In genomic region chr7:143285454-143285756, GRCh38 we compare ENCODE assay signal across 13 cellular contexts. TPM values are rescaled to one million over a fixed set of nuclear protein-coding genes. Genes with fewer than 3 reads are reported as not detected.
DNase-seq lines count a peak whose midpoint lies in the region; ATAC-seq and TF ChIP-seq lines count a peak whose summit lies in the region.
"Had no signal": no experiment of that assay in that cellular context is flagged by ENCODE, and none has a peak within 500 bp of the region (broad histone marks: within the 10 kb centered on the region; RNA-seq: fewer than 3 reads in every experiment).

No MANE protein-coding gene starts in this region.

- H3K27me3 Mint-ChIP-seq in neural crest cell (ENCODE audit: low read depth) = no peaks in the 10 kb centered on the region
- no peaks in the 10 kb centered on the region for H3K27me3 Mint-ChIP-seq in activated T-cell treated with anti-CD3 and anti-CD28 coated beads, Interleukin-2, amount 50 U/mL, for 4 hours (ENCODE audit: low read depth)
- H3K27me3 Mint-ChIP-seq: activated B cell treated with CpG ODN at 0.5 μM for 24 hours; activated T-helper 17 cell treated with anti-CD3 and anti-CD28 coated beads, Interleukin-2, amount 50 U/mL, for 72 hours had no signal

- H3K9me3 Mint-ChIP-seq in neural crest cell = peaks cover 10% of the 10 kb centered on the region
- no peaks in the 10 kb centered on the region for H3K9me3 Mint-ChIP-seq in activated T-cell treated with anti-CD3 and anti-CD28 coated beads, Interleukin-2, amount 50 U/mL, for 4 hours
- H3K9me3 Mint-ChIP-seq: activated B cell treated with CpG ODN at 0.5 μM for 24 hours; activated T-helper 17 cell treated with anti-CD3 and anti-CD28 coated beads, Interleukin-2, amount 50 U/mL, for 72 hours; CD8-positive, alpha-beta T cell had no signal

- H3K4me2 ChIP-seq in hepatocyte = peak overlapping the region; percentile 69

- H3K36me3 ChIP-seq in RWPE2 (ENCODE audit: low read depth) (peaks cover 11% of the 10 kb centered on the region), hepatocyte (replicated peaks; ENCODE audit: insufficient read depth, low read depth) (no peaks in the 10 kb centered on the region)

- DNase-seq in Daoy (ENCODE audit: low read depth) (peak; percentile 63), RWPE2 (ENCODE audit: low spot score) (no peak), hepatocyte (ENCODE audit: low spot score) (no peak), neural crest cell (ENCODE audit: low read depth, low spot score) (no peak), NCI-H128 (lab: John Stamatoyannopoulos, UW; ENCODE audit: unreplicated experiment) (no peak), Kasumi-1 (lab: John Stamatoyannopoulos, UW) (no peak)
- no peak for DNase-seq in activated T-cell treated with anti-CD3 and anti-CD28 coated beads, Interleukin-2, amount 50 U/mL, for 4 hours
- DNase-seq: activated B cell treated with CpG ODN at 0.5 μM for 24 hours; CD8-positive, alpha-beta T cell; NCI-H2081 treated with DMSO at 0.1 percent for 48 hours; psoas muscle had no signal

- H3K4me3 Mint-ChIP-seq in neural crest cell = peak overlapping the region; percentile 93
- H3K4me3 Mint-ChIP-seq in activated T-cell treated with anti-CD3 and anti-CD28 coated beads, Interleukin-2, amount 50 U/mL, for 4 hours = no peak overlapping the region
- H3K4me3 Mint-ChIP-seq: activated B cell treated with CpG ODN at 0.5 μM for 24 hours; activated T-helper 17 cell treated with anti-CD3 and anti-CD28 coated beads, Interleukin-2, amount 50 U/mL, for 72 hours; CD8-positive, alpha-beta T cell had no signal

- H3K27me3 ChIP-seq in RWPE2 (ENCODE audit: insufficient read depth, poor library complexity, severe bottlenecking) = no peaks in the 10 kb centered on the region
- H3K27me3 ChIP-seq in hepatocyte = no peaks in the 10 kb centered on the region

- peak; percentile 73 for ATAC-seq in RWPE2 (ENCODE audit: low read depth)
- no peak for ATAC-seq in GM21381 (IDR thresholded peaks at IDR 0.05; ENCODE audit: unreplicated experiment)
- no peak for ATAC-seq in activated T-cell treated with anti-CD3 and anti-CD28 coated beads, Interleukin-2, amount 50 U/mL, for 4 hours
- ATAC-seq: activated T-helper 17 cell treated with anti-CD3 and anti-CD28 coated beads, Interleukin-2, amount 50 U/mL, for 72 hours; CD8-positive, alpha-beta T cell; psoas muscle had no signal

- H3K27ac ChIP-seq in RWPE2 (ENCODE audit: poor library complexity, severe bottlenecking) (peak overlapping the region; percentile 57), hepatocyte (peak overlapping the region; percentile 76)
- H3K27ac ChIP-seq: psoas muscle had no signal

- no peaks in the 10 kb centered on the region for H3K9me3 ChIP-seq in RWPE2 (ENCODE audit: severe bottlenecking)
- no peaks in the 10 kb centered on the region for H3K9me3 ChIP-seq in hepatocyte (ENCODE audit: low read depth)
- H3K9me3 ChIP-seq: psoas muscle had no signal

- H4K20me1 ChIP-seq in hepatocyte (ENCODE audit: insufficient read depth, poor library complexity, severe bottlenecking) = peaks cover 8% of the 10 kb centered on the region

- peaks cover 72% of the 10 kb centered on the region for H3K4me1 Mint-ChIP-seq in neural crest cell
- H3K4me1 Mint-ChIP-seq in activated T-cell treated with anti-CD3 and anti-CD28 coated beads, Interleukin-2, amount 50 U/mL, for 4 hours (ENCODE audit: low read depth) = peaks cover 48% of the 10 kb centered on the region

- H3K36me3 Mint-ChIP-seq in neural crest cell (ENCODE audit: low read depth) = peaks cover 8% of the 10 kb centered on the region
- H3K36me3 Mint-ChIP-seq in activated T-cell treated with anti-CD3 and anti-CD28 coated beads, Interleukin-2, amount 50 U/mL, for 4 hours (ENCODE audit: insufficient read depth) = peaks cover 6% of the 10 kb centered on the region

- peaks cover 18% of the 10 kb centered on the region for H3K79me2 ChIP-seq in hepatocyte

- H3K4me3 ChIP-seq in RWPE2 (ENCODE audit: severe bottlenecking) (peak overlapping the region; percentile 20), hepatocyte (no peak overlapping the region)
- H3K4me3 ChIP-seq: psoas muscle had no signal

- peaks cover 7% of the 10 kb centered on the region for H3K4me1 ChIP-seq in RWPE2 (ENCODE audit: insufficient read depth, poor library complexity, severe bottlenecking)
- peaks cover 17% of the 10 kb centered on the region for H3K4me1 ChIP-seq in hepatocyte (ENCODE audit: insufficient read depth)

- H3K27ac Mint-ChIP-seq in neural crest cell (ENCODE audit: unreplicated experiment) = no peak overlapping the region
- H3K27ac Mint-ChIP-seq: activated B cell treated with CpG ODN at 0.5 μM for 24 hours; activated T-helper 17 cell treated with anti-CD3 and anti-CD28 coated beads, Interleukin-2, amount 50 U/mL, for 72 hours; CD8-positive, alpha-beta T cell had no signal

- TF ChIP-seq CTCF in RWPE2 (IDR thresholded peaks at IDR 0.05; ENCODE audit: poor library complexity, severe bottlenecking) (no peak), hepatocyte (IDR thresholded peaks at IDR 0.05; ENCODE audit: poor library complexity) (no peak), neural crest cell (conservative IDR thresholded peaks at IDR 0.05) (no peak)

- 47% methylated on average over 3 of the region's 3 CpGs for WGBS in hepatocyte (ENCODE audit: low lambda C conversion rate, missing lambda C conversion rate)

- no peaks in the 10 kb centered on the region for H3K9me2 ChIP-seq in hepatocyte (replicated peaks; ENCODE audit: insufficient read depth)

- peak overlapping the region; percentile 13 for H2AFZ ChIP-seq in hepatocyte

RNA-seq across cellular contexts. Expression of gene TMEM139, which starts 0.6 kb away (rescaled TPM):
- not detected in 2 replicates for total RNA-seq in Daoy (2014; rRNA removed; shearing (Covaris generic))
- total RNA-seq in hepatocyte = 19.8 and 21.0 TPM in 2 replicates
- polyA plus RNA-seq in hepatocyte = 9.1 and 15.6 TPM in 2 replicates
- total RNA-seq in neural crest cell = 0.61 and 0.91 TPM in 2 replicates
- under 1 TPM in 2 of 3 donors, not detected in 1; 0.19 to 0.32 TPM for total RNA-seq in activated T-cell treated with anti-CD3 and anti-CD28 coated beads, Interleukin-2, amount 50 U/mL, for 4 hours

RNA-seq across cellular contexts. Expression of gene CASP2, which starts 2.7 kb away (rescaled TPM):
- total RNA-seq in Daoy (2014; rRNA removed; shearing (Covaris generic)) = 16.0 and 21.4 TPM in 2 replicates
- 11.9 and 13.6 TPM in 2 replicates for total RNA-seq in hepatocyte
- 8.5 and 10.6 TPM in 2 replicates for polyA plus RNA-seq in hepatocyte
- total RNA-seq in neural crest cell = 72.8 and 76.2 TPM in 2 replicates
- total RNA-seq in activated T-cell treated with anti-CD3 and anti-CD28 coated beads, Interleukin-2, amount 50 U/mL, for 4 hours = 10 to 100 TPM; 82.2 to 90.5 (median 88.6) TPM

RNA-seq across cellular contexts. Expression of gene GSTK1, which starts 22.2 kb away (rescaled TPM):
- total RNA-seq in Daoy (2014; rRNA removed; shearing (Covaris generic)) = 90.7 and 95.8 TPM in 2 replicates
- total RNA-seq in hepatocyte (224 and 233 TPM in 2 replicates), neural crest cell (51.0 and 54.1 TPM in 2 replicates)
- polyA plus RNA-seq in hepatocyte = 217 and 243 TPM in 2 replicates
- total RNA-seq in activated T-cell treated with anti-CD3 and anti-CD28 coated beads, Interleukin-2, amount 50 U/mL, for 4 hours = 10 to 100 TPM; 90.4 to 97.2 (median 96.5) TPM

RNA-seq across cellular contexts. Expression of gene CLCN1, which starts 30.5 kb away (rescaled TPM):
- total RNA-seq in Daoy (2014; rRNA removed; shearing (Covaris generic)) = 0.23 TPM in 1 of 2 replicates, not detected in the other
- total RNA-seq in hepatocyte (0.04 TPM in 1 of 2 replicates, not detected in the other), neural crest cell (0.09 TPM in 1 of 2 replicates, not detected in the other)
- 0.07 TPM in 1 of 2 replicates, not detected in the other for polyA plus RNA-seq in hepatocyte
- not detected for total RNA-seq in activated T-cell treated with anti-CD3 and anti-CD28 coated beads, Interleukin-2, amount 50 U/mL, for 4 hours
- total RNA-seq: activated B cell treated with CpG ODN at 0.5 μM for 24 hours; CD8-positive, alpha-beta T cell had no signal

Comparison
In these comparisons a context has a peak if more than half of its experiments do, and no peak if none do; other contexts are left out.
1. RNA of gene TMEM139, which starts 0.6 kb away (total RNA-seq): 19.8 to 21.0 TPM in hepatocyte; 0.61 to 0.91 TPM in neural crest cell, 0.19 to 0.32 TPM in activated T-cell treated with anti-CD3 and anti-CD28 coated beads, Interleukin-2, amount 50 U/mL, for 4 hours and not detected in Daoy; every median in the first group is over 10 times any median in the second.